1 cellular context compared by ENCODE assay signal in the genomic region with DNA sequence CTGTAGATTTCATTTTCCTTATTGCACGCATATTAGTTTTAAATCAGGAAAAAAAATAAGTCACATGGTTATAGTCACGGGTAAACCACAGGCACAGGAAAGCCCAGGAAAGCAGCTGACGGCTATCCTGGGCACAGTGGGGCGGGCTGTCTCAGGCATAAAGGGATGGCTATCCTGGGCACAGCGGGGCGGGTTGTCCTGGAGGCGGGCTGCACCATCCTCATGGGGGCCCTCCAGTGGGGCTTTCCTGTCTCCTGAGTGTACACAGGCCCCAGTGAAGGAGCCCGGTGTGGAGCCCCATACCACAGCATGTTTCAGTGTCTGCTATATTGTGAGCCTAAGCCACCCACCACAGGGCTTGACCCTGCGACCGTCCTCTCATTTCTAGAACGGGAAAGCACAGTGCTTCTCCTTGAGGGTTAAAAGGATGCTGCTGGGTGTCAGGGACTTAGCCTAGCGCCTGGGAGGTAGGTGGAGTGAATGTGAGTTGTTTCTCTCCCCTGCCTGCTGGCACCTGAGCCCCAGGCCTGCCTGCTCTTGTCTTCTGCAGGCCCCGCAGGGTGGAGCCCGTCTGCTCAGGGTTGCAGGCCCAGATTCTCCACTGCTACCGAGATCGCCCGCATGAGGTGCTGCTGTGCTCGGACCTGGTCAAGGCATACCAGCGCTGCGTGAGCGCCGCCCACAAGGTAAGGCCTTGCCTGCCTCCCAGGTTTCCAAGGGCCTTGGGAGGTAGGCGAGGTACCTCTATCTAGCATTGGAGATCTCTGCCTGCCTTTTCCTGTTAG.
TF ChIP-seq lines count a peak whose summit lies in the region.

No MANE protein-coding gene starts in this region.

TF ChIP-seq in GM23338, 12 proteins besides CTCF, POLR2A, EP300 and RAD21 (continued from another document):
- TF ChIP-seq, protein P1, sequence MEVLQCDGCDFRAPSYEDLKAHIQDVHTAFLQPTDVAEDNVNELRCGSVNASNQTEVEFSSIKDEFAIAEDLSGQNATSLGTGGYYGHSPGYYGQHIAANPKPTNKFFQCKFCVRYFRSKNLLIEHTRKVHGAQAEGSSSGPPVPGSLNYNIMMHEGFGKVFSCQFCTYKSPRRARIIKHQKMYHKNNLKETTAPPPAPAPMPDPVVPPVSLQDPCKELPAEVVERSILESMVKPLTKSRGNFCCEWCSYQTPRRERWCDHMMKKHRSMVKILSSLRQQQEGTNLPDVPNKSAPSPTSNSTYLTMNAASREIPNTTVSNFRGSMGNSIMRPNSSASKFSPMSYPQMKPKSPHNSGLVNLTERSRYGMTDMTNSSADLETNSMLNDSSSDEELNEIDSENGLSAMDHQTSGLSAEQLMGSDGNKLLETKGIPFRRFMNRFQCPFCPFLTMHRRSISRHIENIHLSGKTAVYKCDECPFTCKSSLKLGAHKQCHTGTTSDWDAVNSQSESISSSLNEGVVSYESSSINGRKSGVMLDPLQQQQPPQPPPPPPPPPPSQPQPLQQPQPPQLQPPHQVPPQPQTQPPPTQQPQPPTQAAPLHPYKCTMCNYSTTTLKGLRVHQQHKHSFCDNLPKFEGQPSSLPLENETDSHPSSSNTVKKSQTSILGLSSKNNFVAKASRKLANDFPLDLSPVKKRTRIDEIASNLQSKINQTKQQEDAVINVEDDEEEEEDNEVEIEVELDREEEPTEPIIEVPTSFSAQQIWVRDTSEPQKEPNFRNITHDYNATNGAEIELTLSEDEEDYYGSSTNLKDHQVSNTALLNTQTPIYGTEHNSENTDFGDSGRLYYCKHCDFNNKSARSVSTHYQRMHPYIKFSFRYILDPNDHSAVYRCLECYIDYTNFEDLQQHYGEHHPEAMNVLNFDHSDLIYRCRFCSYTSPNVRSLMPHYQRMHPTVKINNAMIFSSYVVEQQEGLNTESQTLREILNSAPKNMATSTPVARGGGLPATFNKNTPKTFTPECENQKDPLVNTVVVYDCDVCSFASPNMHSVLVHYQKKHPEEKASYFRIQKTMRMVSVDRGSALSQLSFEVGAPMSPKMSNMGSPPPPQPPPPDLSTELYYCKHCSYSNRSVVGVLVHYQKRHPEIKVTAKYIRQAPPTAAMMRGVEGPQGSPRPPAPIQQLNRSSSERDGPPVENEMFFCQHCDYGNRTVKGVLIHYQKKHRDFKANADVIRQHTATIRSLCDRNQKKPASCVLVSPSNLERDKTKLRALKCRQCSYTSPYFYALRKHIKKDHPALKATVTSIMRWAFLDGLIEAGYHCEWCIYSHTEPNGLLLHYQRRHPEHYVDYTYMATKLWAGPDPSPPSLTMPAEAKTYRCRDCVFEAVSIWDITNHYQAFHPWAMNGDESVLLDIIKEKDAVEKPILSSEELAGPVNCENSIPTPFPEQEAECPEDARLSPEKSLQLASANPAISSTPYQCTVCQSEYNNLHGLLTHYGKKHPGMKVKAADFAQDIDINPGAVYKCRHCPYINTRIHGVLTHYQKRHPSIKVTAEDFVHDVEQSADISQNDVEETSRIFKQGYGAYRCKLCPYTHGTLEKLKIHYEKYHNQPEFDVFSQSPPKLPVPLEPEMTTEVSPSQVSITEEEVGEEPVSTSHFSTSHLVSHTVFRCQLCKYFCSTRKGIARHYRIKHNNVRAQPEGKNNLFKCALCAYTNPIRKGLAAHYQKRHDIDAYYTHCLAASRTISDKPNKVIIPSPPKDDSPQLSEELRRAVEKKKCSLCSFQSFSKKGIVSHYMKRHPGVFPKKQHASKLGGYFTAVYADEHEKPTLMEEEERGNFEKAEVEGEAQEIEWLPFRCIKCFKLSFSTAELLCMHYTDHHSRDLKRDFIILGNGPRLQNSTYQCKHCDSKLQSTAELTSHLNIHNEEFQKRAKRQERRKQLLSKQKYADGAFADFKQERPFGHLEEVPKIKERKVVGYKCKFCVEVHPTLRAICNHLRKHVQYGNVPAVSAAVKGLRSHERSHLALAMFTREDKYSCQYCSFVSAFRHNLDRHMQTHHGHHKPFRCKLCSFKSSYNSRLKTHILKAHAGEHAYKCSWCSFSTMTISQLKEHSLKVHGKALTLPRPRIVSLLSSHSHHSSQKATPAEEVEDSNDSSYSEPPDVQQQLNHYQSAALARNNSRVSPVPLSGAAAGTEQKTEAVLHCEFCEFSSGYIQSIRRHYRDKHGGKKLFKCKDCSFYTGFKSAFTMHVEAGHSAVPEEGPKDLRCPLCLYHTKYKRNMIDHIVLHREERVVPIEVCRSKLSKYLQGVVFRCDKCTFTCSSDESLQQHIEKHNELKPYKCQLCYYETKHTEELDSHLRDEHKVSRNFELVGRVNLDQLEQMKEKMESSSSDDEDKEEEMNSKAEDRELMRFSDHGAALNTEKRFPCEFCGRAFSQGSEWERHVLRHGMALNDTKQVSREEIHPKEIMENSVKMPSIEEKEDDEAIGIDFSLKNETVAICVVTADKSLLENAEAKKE (CRISPR knock-in tag; IDR thresholded peaks at IDR 0.05): no peak
- no peak for TF ChIP-seq NANOG (IDR thresholded peaks at IDR 0.05; ENCODE audit: borderline replicate concordance)
- no peak for TF ChIP-seq EZH2phosphoT487 (IDR thresholded peaks at IDR 0.05; ENCODE audit: unreplicated experiment)
- no peak for TF ChIP-seq ZNF331 (CRISPR knock-in tag; IDR thresholded peaks at IDR 0.05; ENCODE audit: low read depth)
- no peak for TF ChIP-seq JUNB (IDR thresholded peaks at IDR 0.05; ENCODE audit: unreplicated experiment)
- TF ChIP-seq, protein P2, sequence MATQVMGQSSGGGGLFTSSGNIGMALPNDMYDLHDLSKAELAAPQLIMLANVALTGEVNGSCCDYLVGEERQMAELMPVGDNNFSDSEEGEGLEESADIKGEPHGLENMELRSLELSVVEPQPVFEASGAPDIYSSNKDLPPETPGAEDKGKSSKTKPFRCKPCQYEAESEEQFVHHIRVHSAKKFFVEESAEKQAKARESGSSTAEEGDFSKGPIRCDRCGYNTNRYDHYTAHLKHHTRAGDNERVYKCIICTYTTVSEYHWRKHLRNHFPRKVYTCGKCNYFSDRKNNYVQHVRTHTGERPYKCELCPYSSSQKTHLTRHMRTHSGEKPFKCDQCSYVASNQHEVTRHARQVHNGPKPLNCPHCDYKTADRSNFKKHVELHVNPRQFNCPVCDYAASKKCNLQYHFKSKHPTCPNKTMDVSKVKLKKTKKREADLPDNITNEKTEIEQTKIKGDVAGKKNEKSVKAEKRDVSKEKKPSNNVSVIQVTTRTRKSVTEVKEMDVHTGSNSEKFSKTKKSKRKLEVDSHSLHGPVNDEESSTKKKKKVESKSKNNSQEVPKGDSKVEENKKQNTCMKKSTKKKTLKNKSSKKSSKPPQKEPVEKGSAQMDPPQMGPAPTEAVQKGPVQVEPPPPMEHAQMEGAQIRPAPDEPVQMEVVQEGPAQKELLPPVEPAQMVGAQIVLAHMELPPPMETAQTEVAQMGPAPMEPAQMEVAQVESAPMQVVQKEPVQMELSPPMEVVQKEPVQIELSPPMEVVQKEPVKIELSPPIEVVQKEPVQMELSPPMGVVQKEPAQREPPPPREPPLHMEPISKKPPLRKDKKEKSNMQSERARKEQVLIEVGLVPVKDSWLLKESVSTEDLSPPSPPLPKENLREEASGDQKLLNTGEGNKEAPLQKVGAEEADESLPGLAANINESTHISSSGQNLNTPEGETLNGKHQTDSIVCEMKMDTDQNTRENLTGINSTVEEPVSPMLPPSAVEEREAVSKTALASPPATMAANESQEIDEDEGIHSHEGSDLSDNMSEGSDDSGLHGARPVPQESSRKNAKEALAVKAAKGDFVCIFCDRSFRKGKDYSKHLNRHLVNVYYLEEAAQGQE (IDR thresholded peaks at IDR 0.05; ENCODE audit: unreplicated experiment): no peak
- no peak for TF ChIP-seq CREB1 (CRISPR knock-in tag; IDR thresholded peaks at IDR 0.05; ENCODE audit: low read depth)
